ENCODE assay signal across 1 cellular context in the genomic region with DNA sequence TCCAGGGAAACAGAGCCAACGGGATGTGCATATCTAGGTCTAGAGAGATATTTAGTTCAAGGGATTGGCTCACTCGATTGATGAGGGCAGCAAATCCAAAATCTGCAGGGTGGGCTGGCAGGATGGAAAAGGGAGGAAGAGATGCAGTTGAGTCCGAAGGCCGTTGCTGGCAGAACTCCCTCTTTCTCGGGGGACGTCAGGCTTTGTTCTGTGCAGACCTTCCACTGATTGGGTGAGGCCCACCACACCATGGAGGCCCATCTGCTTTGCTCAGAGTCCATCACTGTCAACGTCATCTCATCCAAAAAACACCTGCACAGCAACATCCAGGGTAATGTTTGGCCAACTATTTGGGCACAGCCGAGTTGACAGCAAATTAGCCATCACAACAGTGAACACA.
TF ChIP-seq lines count a peak whose summit lies in the region.

No MANE protein-coding gene starts in this region.

TF ChIP-seq in K562, 482 proteins besides CTCF, POLR2A, EP300 and RAD21 (continued from another document):
- TF ChIP-seq RBM25 (IDR thresholded peaks at IDR 0.05; ENCODE audit: low read depth, low read length, severe bottlenecking): peak; percentile 50
